ENCODE assay signal across 1 cellular context in the genomic region with DNA sequence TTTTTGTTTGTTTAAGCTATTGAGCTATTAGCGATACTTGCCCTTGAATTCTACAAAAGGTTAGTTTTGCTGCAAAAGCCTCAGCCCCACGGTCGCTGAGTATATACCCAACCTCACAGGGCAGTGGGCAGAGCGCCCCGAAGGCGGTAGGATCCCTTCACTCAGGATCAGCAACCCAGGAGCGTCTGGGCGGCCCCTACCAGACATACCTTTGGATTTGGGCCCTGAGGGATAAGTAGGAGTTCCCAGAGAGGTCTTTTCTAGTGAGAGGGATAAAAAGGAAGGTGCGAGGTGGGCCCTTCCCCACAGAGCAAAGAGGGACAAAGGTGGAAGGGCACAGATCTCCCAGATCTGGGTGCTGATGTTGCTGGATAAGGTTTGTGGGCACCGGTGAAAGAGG.
TF ChIP-seq lines count a peak whose summit lies in the region.

No MANE protein-coding gene starts in this region.

TF ChIP-seq in SK-N-SH treated with all-trans-retinoic acid at 6 μM for 48 hours, 23 proteins besides CTCF, POLR2A, EP300 and RAD21 (continued from another document):
- TF ChIP-seq SNAI2 (CRISPR knock-in tag; IDR thresholded peaks at IDR 0.05) (no peak), ZFP30 (CRISPR knock-in tag; IDR thresholded peaks at IDR 0.05) (no peak), CSDC2 (CRISPR knock-in tag; IDR thresholded peaks at IDR 0.05) (no peak), ESRRG (CRISPR knock-in tag; IDR thresholded peaks at IDR 0.05) (no peak), POU6F1 (CRISPR knock-in tag; IDR thresholded peaks at IDR 0.05; ENCODE audit: borderline replicate concordance, low read depth) (no peak), CSRNP3 (CRISPR knock-in tag; IDR thresholded peaks at IDR 0.05) (no peak), RARB (CRISPR knock-in tag; IDR thresholded peaks at IDR 0.05) (no peak), ZNF565 (CRISPR knock-in tag; conservative IDR thresholded peaks at IDR 0.05; ENCODE audit: low read depth) (no peak), ZNF8 (CRISPR knock-in tag; IDR thresholded peaks at IDR 0.05) (no peak), ZNF70 (CRISPR knock-in tag; IDR thresholded peaks at IDR 0.05) (no peak), TSHZ2 (CRISPR knock-in tag; IDR thresholded peaks at IDR 0.05) (no peak)
